In genomic region chr20:59666586-59666985, GRCh38 we compare ENCODE assay signal across 15 cellular contexts.
DNase-seq lines count a peak whose midpoint lies in the region; ATAC-seq and TF ChIP-seq lines count a peak whose summit lies in the region.
"Had no signal": no experiment of that assay in that cellular context is flagged by ENCODE, and none has a peak within 500 bp of the region (broad histone marks: within the 10 kb centered on the region; RNA-seq: fewer than 3 reads in every experiment).

No MANE protein-coding gene starts in this region.

- no peak for TF ChIP-seq POLR2A in gastroesophageal sphincter (IDR thresholded peaks at IDR 0.05)

- TF ChIP-seq CTCF in RWPE2 (IDR thresholded peaks at IDR 0.05; ENCODE audit: poor library complexity, severe bottlenecking) (no peak), gastroesophageal sphincter (IDR thresholded peaks at IDR 0.05) (no peak)

- H3K36me3 ChIP-seq in RWPE2 (ENCODE audit: low read depth) (no peaks in the 10 kb centered on the region), gastroesophageal sphincter (no peaks in the 10 kb centered on the region)

- no peak for TF ChIP-seq EP300 in gastroesophageal sphincter (IDR thresholded peaks at IDR 0.05)

- no peaks in the 10 kb centered on the region for H3K9me3 ChIP-seq in RWPE2 (ENCODE audit: severe bottlenecking)
- no peaks in the 10 kb centered on the region for H3K9me3 ChIP-seq in gastroesophageal sphincter

- no peak overlapping the region for H3K27ac ChIP-seq in RWPE2 (ENCODE audit: poor library complexity, severe bottlenecking)
- no peak overlapping the region for H3K27ac ChIP-seq in gastroesophageal sphincter

- H3K4me1 ChIP-seq in RWPE2 (ENCODE audit: insufficient read depth, poor library complexity, severe bottlenecking): no peaks in the 10 kb centered on the region
- H3K4me1 ChIP-seq in gastroesophageal sphincter: no peaks in the 10 kb centered on the region

- no peak for ATAC-seq in RWPE2 (ENCODE audit: low read depth)
- no peak for ATAC-seq in left lobe of liver
- ATAC-seq in gastroesophageal sphincter: no peak
- ATAC-seq: K562 had no signal

- H3K4me3 ChIP-seq in RWPE2 (ENCODE audit: severe bottlenecking) (no peak overlapping the region), gastroesophageal sphincter (no peak overlapping the region)
- H3K4me3 ChIP-seq: K562 had no signal

- H3K27me3 ChIP-seq in RWPE2 (ENCODE audit: insufficient read depth, poor library complexity, severe bottlenecking): peaks cover 89% of the 10 kb centered on the region
- H3K27me3 ChIP-seq in gastroesophageal sphincter: peaks cover 38% of the 10 kb centered on the region

- WGBS in gastroesophageal sphincter (ENCODE audit: low coverage in 1 of 2), 2 donors: 79% methylated on average over 6 of the region's 7 CpGs; no CpG with 5 or more reads in 1 of the 2 donors

- DNase-seq in D341Med (ENCODE audit: low spot score): peak; percentile 3
- peak; percentile 68 for DNase-seq in RWPE2 (ENCODE audit: low spot score)
- peak; percentile 23 for DNase-seq in left lobe of liver (ENCODE audit: low spot score)
- no peak for DNase-seq in H4 (ENCODE audit: low spot score)
- DNase-seq in RPMI8226: no peak
- DNase-seq: AML-193; Calu3; CD4-positive, alpha-beta memory T cell; DMS 273 treated with DMSO at 0.1 percent for 48 hours; DMS53; HCEC 1CT; HFFc6; IMR-90 had no signal

Comparison
In these comparisons a context has a peak if more than half of its experiments do, and no peak if none do; other contexts are left out.
1. DNase-seq: peak in D341Med (single experiment), RWPE2 (single experiment) and left lobe of liver (single experiment); none in H4 (single experiment) and RPMI8226 (single experiment).